In genomic region chr1:164794310-164794709, GRCh38 we compare ENCODE assay signal across 8 cellular contexts.
DNase-seq lines count a peak whose midpoint lies in the region; ATAC-seq and TF ChIP-seq lines count a peak whose summit lies in the region.

No MANE protein-coding gene starts in this region.

- DNase-seq in SKM-1 treated with dmso at 0.1 percent for 144 hours (lab: John Stamatoyannopoulos, UW; ENCODE audit: unreplicated experiment), result peak; percentile 52
- DNase-seq in SKM-1 (lab: John Stamatoyannopoulos, UW; ENCODE audit: unreplicated experiment), result no peak
- peak in 3 of 61 donors; percentile 16 to 56 (median 24) for DNase-seq in caudate nucleus (lab: John Stamatoyannopoulos, UW)
- DNase-seq in lower lobe of right lung, result no peak
- peak in 1 of 2 donors; percentile 54 for DNase-seq in aorta
- no peak for DNase-seq in activated naive CD4-positive, alpha-beta T cell treated with Interleukin-2 at 50 U/mL for 16 hours
- DNase-seq in DMS 273 treated with DMSO at 0.1 percent for 48 hours (lab: John Stamatoyannopoulos, UW), result no peak
- DNase-seq in NCI-H1436 (lab: John Stamatoyannopoulos, UW), result no peak

- peaks cover 11% of the 10 kb centered on the region for H3K36me3 ChIP-seq in lower lobe of right lung
- no peaks in the 10 kb centered on the region for H3K36me3 ChIP-seq in aorta (ENCODE audit: control insufficient read depth in 1 of 2, insufficient read depth in 2 of 2, low read length in 1 of 2)

- H3K27me3 ChIP-seq in lower lobe of right lung (ENCODE audit: low read depth), result no peaks in the 10 kb centered on the region
- no peaks in the 10 kb centered on the region for H3K27me3 ChIP-seq in aorta (ENCODE audit: control insufficient read depth in 1 of 2, insufficient read depth in 2 of 2, low read length in 1 of 2)

- H3K4me1 ChIP-seq in lower lobe of right lung, result no peaks in the 10 kb centered on the region
- H3K4me1 ChIP-seq in aorta (ENCODE audit: control insufficient read depth in 1 of 2, insufficient read depth in 2 of 2, low read length in 2 of 2), result peaks cover 3 to 7% of the 10 kb centered on the region in 2 donors

- no peak overlapping the region for H3K4me3 ChIP-seq in lower lobe of right lung
- H3K4me3 ChIP-seq in aorta (ENCODE audit: low read length in 2 of 2), result no peak overlapping the region

- intact Hi-C loops in lower lobe of right lung (cut with DNase I), result no loop called here
- intact Hi-C loops in aorta (cut with DNase I), result no loop called here

- 2 to 3% methylated on average over 1 of the region's 1 CpG for WGBS in aorta, 2 donors

- no peak for TF ChIP-seq CTCF in lower lobe of right lung (IDR thresholded peaks at IDR 0.05)

- ATAC-seq in lower lobe of right lung (peak; percentile 57 to 59), aorta (ENCODE audit: low FRiP score) (peak; percentile 87)

- H3K9me3 ChIP-seq in lower lobe of right lung, result no peaks in the 10 kb centered on the region
- no peaks in the 10 kb centered on the region for H3K9me3 ChIP-seq in aorta (ENCODE audit: control insufficient read depth, low read length)

- H3K27ac ChIP-seq in caudate nucleus (ENCODE audit: low read depth, low read length) (peak overlapping the region; percentile 58), lower lobe of right lung (peak overlapping the region; percentile 13), aorta (ENCODE audit: low read depth in 1 of 2, low read length in 2 of 2) (peak overlapping the region in 1 of 2 donors; percentile 89)
